In the genomic region with DNA sequence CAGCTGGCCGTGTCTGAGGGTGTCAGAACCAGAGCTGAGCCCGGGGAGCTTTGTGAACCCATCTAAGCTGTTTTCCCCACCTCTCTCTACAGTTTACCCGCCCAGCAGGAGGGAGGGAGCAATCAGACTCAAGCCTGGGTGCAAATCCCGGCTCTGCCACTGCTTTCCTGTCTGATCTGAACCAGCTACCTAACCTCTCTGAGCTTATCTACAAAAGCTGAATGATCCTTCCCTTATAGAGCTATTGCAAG, we compare ENCODE assay signal across 8 cellular contexts. TPM values are rescaled to one million over a fixed set of nuclear protein-coding genes. Genes with fewer than 3 reads are reported as not detected.
DNase-seq lines count a peak whose midpoint lies in the region; ATAC-seq and TF ChIP-seq lines count a peak whose summit lies in the region.

No MANE protein-coding gene starts in this region.

- peaks cover 35% of the 10 kb centered on the region for H3K4me1 ChIP-seq in testis

- TF ChIP-seq CTCF in astrocyte of the cerebellum (IDR thresholded peaks at IDR 0.05; ENCODE audit: low read depth, low read length, missing control alignments), result no peak
- TF ChIP-seq CTCF in testis (IDR thresholded peaks at IDR 0.05), result no peak

- intact Hi-C loops in left colon (cut with DNase I, micrococcal nuclease), result no loop called here
- intact Hi-C loops in testis (cut with DNase I; ENCODE audit: low total_unique reads), result no loop called here

- TF ChIP-seq POLR2A in testis (IDR thresholded peaks at IDR 0.05), result no peak

- ATAC-seq in HG03354 (IDR thresholded peaks at IDR 0.05; ENCODE audit: poor library complexity, severe bottlenecking, unreplicated experiment), result peak; percentile 16
- peak; percentile 44 for ATAC-seq in left colon

- DNase-seq in COLO668 (lab: John Stamatoyannopoulos, UW; ENCODE audit: unreplicated experiment) (peak; percentile 34), astrocyte of the cerebellum (ENCODE audit: low read depth) (no peak), left colon (peak in 1 of 2 donors; percentile 29), testis (no peak), middle frontal gyrus (ENCODE audit: extremely low spot score, low spot score) (no peak), Kasumi-1 (lab: John Stamatoyannopoulos, UW) (no peak)
- no peak for DNase-seq in activated CD4-positive, CD25-positive, alpha-beta regulatory T cell (lab: John Stamatoyannopoulos, UW)

- H3K36me3 ChIP-seq in testis (ENCODE audit: low read depth, missing control alignments), result no peaks in the 10 kb centered on the region

- H3K9me3 ChIP-seq in testis, result no peaks in the 10 kb centered on the region

- H3K27me3 ChIP-seq in testis, result no peaks in the 10 kb centered on the region

- H3K4me3 ChIP-seq in astrocyte of the cerebellum (ENCODE audit: low read depth, low read length) (peak overlapping the region; percentile 61), testis (peak overlapping the region; percentile 48 to 62)

- peak overlapping the region; percentile 87 to 88 for H3K27ac ChIP-seq in testis

- in situ Hi-C loops in astrocyte of the cerebellum (cut with HindIII; ENCODE audit: low sequenced_read_pairs), result no loop called here

- 25 to 38% methylated on average over 4 of the region's 4 CpGs for WGBS in testis, 2 donors

RNA-seq across cellular contexts. Expression of a gene that starts 0.3 kb away (rescaled TPM):
- total RNA-seq in left colon (10 to 100 TPM; 29.8 to 49.0 TPM), testis (10 to 100 TPM; 19.5 to 34.5 TPM)
- 16.6 TPM for polyA plus RNA-seq in testis (ENCODE audit: insufficient read depth, low read depth, low replicate concordance)

RNA-seq across cellular contexts. Expression of a gene that starts 13.9 kb away (rescaled TPM):
- total RNA-seq in left colon (10 to 100 TPM; 23.3 to 38.2 TPM), testis (1 to 10 TPM; 5.0 to 9.4 TPM)
- polyA plus RNA-seq in testis (ENCODE audit: insufficient read depth, low read depth, low replicate concordance), result 24.4 TPM

RNA-seq across cellular contexts. Expression of a gene that starts 37.5 kb away (rescaled TPM):
- 1 to 10 TPM in 1 of 2 donors, under 1 TPM in 1; 0.95 to 2.4 TPM for total RNA-seq in left colon
- 1 to 10 TPM in 1 of 2 donors, under 1 TPM in 1; 0.55 to 4.3 TPM for total RNA-seq in testis
- polyA plus RNA-seq in testis (ENCODE audit: insufficient read depth, low read depth, low replicate concordance), result 4.3 TPM
